In genomic region chr11:64856382-64857227, GRCh38 we compare ENCODE assay signal across 9 cellular contexts. TPM values are rescaled to one million over a fixed set of nuclear protein-coding genes. Genes with fewer than 3 reads are reported as not detected.
DNase-seq lines count a peak whose midpoint lies in the region; ATAC-seq, FAIRE-seq and TF ChIP-seq lines count a peak whose summit lies in the region.
"Had no signal": no experiment of that assay in that cellular context is flagged by ENCODE, and none has a peak within 500 bp of the region (broad histone marks: within the 10 kb centered on the region; RNA-seq: fewer than 3 reads in every experiment).

No MANE protein-coding gene starts in this region.

- CTCF ChIA-PET in PC-3 (lab: Charles Lee): interaction anchor here (0.8 to 1.4 kb wide), 2 partner anchors 13 to 21 kb away, joined by 4 to 7 read pairs; no protein-coding TSS in a partner anchor

- peak overlapping the region; percentile 27 for H3K4me3 Mint-ChIP-seq in astrocyte (ENCODE audit: unreplicated experiment)
- H3K4me3 Mint-ChIP-seq: neural crest cell had no signal

- H3K4me1 Mint-ChIP-seq in astrocyte (ENCODE audit: low read depth, unreplicated experiment): peaks cover 17% of the 10 kb centered on the region

- no peaks in the 10 kb centered on the region for H3K27me3 ChIP-seq in PC-3 (ENCODE audit: low read length)
- H3K27me3 ChIP-seq in astrocyte (ENCODE audit: insufficient read depth, low read length): no peaks in the 10 kb centered on the region

- H3K4me1 ChIP-seq in PC-3 (ENCODE audit: insufficient read depth, low read length) (peaks cover 59% of the 10 kb centered on the region), astrocyte (ENCODE audit: insufficient read depth, low read length) (peaks cover 34% of the 10 kb centered on the region)

- peak; percentile 67 for ATAC-seq in PC-3
- ATAC-seq in GM19324 (IDR thresholded peaks at IDR 0.05; ENCODE audit: low FRiP score, unreplicated experiment): no peak

- no peak overlapping the region for H3K4me3 ChIP-seq in PC-3 (ENCODE audit: low read length)
- H3K4me3 ChIP-seq in astrocyte (ENCODE audit: insufficient read depth, low read depth, low read length): no peak overlapping the region

- H3K9me2 ChIP-seq in PC-3 (replicated peaks; ENCODE audit: low read length): no peaks in the 10 kb centered on the region

- BruUV-seq in PC-3 (replicated peaks; lab: Mats Ljungman, UMichigan): no TSS peak

- H3K4me2 ChIP-seq in PC-3 (ENCODE audit: low read length) (peak overlapping the region; percentile 47), astrocyte (ENCODE audit: low read length) (peak overlapping the region; percentile 76)

- no peaks in the 10 kb centered on the region for H4K20me1 ChIP-seq in PC-3 (ENCODE audit: low read length)
- H4K20me1 ChIP-seq in astrocyte (ENCODE audit: insufficient read depth, low read length): peaks cover 20% of the 10 kb centered on the region

- H3K27ac ChIP-seq in PC-3 (ENCODE audit: low read length) (peak overlapping the region; percentile 96), astrocyte (ENCODE audit: low read depth, low read length) (peak overlapping the region; percentile 86)

- H3K9ac ChIP-seq in PC-3 (ENCODE audit: low read length) (peak overlapping the region; percentile 73), astrocyte (ENCODE audit: low read length) (peak overlapping the region; percentile 58)

- no peak overlapping the region for H2AFZ ChIP-seq in PC-3 (ENCODE audit: low read length)
- H2AFZ ChIP-seq in astrocyte (ENCODE audit: low read depth, low read length): no peak overlapping the region

- FAIRE-seq in astrocyte (lab: Jason Lieb, UNC): no peak

- POLR2A ChIA-PET in PC-3 (lab: Charles Lee; ENCODE audit: unreplicated experiment): interaction anchor here (0.9 to 1.0 kb wide), 2 partner anchors 12 to 20 kb away, joined by 5 to 12 read pairs; no protein-coding TSS in a partner anchor

- peaks cover 17% of the 10 kb centered on the region for H3K36me3 Mint-ChIP-seq in astrocyte (ENCODE audit: low read depth, unreplicated experiment)

- intact Hi-C loops in PC-3 (cut with micrococcal nuclease): no loop called here

- peak; percentile 97 for DNase-seq in ELR (ENCODE audit: low read depth)
- DNase-seq in PC-3: peak; percentile 99
- DNase-seq in astrocyte (ENCODE audit: low read depth): peak; percentile 72
- peak; percentile 59 for DNase-seq in kidney glomerular epithelial cell (lab: John Stamatoyannopoulos, UW)
- DNase-seq in stimulated activated naive CD4-positive, alpha-beta T cell treated with Interleukin-2 at 50 U/mL for 16 hours (lab: John Stamatoyannopoulos, UW): peak; percentile 50
- DNase-seq in NCI-H524 treated with DMSO at 0.1 percent for 48 hours (lab: John Stamatoyannopoulos, UW): no peak
- DNase-seq in OCI-M2 (lab: John Stamatoyannopoulos, UW; ENCODE audit: unreplicated experiment): no peak

- peaks cover 4% of the 10 kb centered on the region for H3F3A ChIP-seq in PC-3 (ENCODE audit: low read length, unreplicated experiment)

- H3K27me3 Mint-ChIP-seq in astrocyte (ENCODE audit: low read depth, unreplicated experiment): no peaks in the 10 kb centered on the region

- H3K36me3 ChIP-seq in PC-3 (ENCODE audit: low read depth, low read length) (peaks cover 56% of the 10 kb centered on the region), astrocyte (ENCODE audit: insufficient read depth, low read length) (peaks cover 9% of the 10 kb centered on the region)

- H3K9me3 ChIP-seq in PC-3 (ENCODE audit: low read length) (no peaks in the 10 kb centered on the region), astrocyte (ENCODE audit: insufficient read depth, low read depth, low read length) (no peaks in the 10 kb centered on the region)

- H3K79me2 ChIP-seq in PC-3 (ENCODE audit: low read length): peaks cover 69% of the 10 kb centered on the region
- peaks cover 63% of the 10 kb centered on the region for H3K79me2 ChIP-seq in astrocyte (ENCODE audit: insufficient read depth, low read length)

- no peak overlapping the region for H3K27ac Mint-ChIP-seq in astrocyte (ENCODE audit: unreplicated experiment)

- TF ChIP-seq CTCF in PC-3 (conservative IDR thresholded peaks at IDR 0.05; ENCODE audit: low read depth, low read length) (peak; percentile 27), astrocyte (IDR thresholded peaks at IDR 0.05; ENCODE audit: insufficient read depth, low read depth, low read length) (no peak)

- no peaks in the 10 kb centered on the region for H3K9me3 Mint-ChIP-seq in astrocyte (ENCODE audit: unreplicated experiment)
- H3K9me3 Mint-ChIP-seq: neural crest cell had no signal

RNA-seq across cellular contexts. Expression of gene CDC42BPG, which starts 12.2 kb away (rescaled TPM):
- total RNA-seq in PC-3 (2014; rRNA removed) (14.5 and 30.5 TPM in 2 replicates), astrocyte (2.0 and 4.6 TPM in 2 replicates)

RNA-seq across cellular contexts. Expression of gene EHD1, which starts 21.8 kb away (rescaled TPM):
- total RNA-seq in PC-3 (2014; rRNA removed) (340 and 370 TPM in 2 replicates), astrocyte (182 and 201 TPM in 2 replicates)

RNA-seq across cellular contexts. Expression of gene MEN1, which starts 46.3 kb away (rescaled TPM):
- total RNA-seq in PC-3 (2014; rRNA removed): 46.1 and 54.1 TPM in 2 replicates
- 26.0 and 27.5 TPM in 2 replicates for total RNA-seq in astrocyte

RNA-seq across cellular contexts. Expression of gene MAP4K2, which starts 53.6 kb away (rescaled TPM):
- total RNA-seq in PC-3 (2014; rRNA removed) (55.6 and 57.0 TPM in 2 replicates), astrocyte (11.2 and 12.3 TPM in 2 replicates)

Comparison
In these comparisons a context has a peak if more than half of its experiments do, and no peak if none do; other contexts are left out.
1. DNase-seq: peak in ELR (single experiment), PC-3 (single experiment), astrocyte (single experiment), kidney glomerular epithelial cell (single experiment) and stimulated activated naive CD4-positive, alpha-beta T cell treated with Interleukin-2 at 50 U/mL for 16 hours (single experiment); none in NCI-H524 treated with DMSO at 0.1 percent for 48 hours (single experiment) and OCI-M2 (single experiment).